ENCODE assay signal across 1 cellular context in the genomic region with DNA sequence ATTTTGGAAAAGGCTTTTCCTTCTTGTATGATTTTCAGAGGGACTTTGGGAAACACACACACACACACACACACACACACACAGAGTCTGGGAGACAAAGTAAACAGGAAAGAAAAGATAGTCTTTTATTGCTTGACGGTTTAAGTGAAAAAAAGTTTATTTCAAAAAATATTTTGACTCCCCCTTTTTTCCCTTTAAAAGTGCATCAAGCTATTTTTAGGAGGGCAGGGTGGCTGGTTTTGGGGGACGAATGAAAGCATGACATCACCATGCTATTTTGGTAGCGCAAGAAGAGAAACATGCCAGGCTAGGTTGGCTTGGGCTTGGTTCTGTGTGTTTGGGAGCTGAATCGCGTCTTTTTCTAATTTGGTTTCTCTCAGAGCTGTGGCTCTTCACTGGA.
TF ChIP-seq lines count a peak whose summit lies in the region.

No MANE protein-coding gene starts in this region.

TF ChIP-seq in K562, 482 proteins besides CTCF, POLR2A, EP300 and RAD21 (continued from another document):
- TF ChIP-seq, protein P1, sequence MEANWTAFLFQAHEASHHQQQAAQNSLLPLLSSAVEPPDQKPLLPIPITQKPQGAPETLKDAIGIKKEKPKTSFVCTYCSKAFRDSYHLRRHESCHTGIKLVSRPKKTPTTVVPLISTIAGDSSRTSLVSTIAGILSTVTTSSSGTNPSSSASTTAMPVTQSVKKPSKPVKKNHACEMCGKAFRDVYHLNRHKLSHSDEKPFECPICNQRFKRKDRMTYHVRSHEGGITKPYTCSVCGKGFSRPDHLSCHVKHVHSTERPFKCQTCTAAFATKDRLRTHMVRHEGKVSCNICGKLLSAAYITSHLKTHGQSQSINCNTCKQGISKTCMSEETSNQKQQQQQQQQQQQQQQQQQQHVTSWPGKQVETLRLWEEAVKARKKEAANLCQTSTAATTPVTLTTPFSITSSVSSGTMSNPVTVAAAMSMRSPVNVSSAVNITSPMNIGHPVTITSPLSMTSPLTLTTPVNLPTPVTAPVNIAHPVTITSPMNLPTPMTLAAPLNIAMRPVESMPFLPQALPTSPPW (CRISPR knock-in tag; IDR thresholded peaks at IDR 0.05): 0 out of 2 replicates have a peak, but pooled peaks have one; percentile 6
- TF ChIP-seq, protein P2, sequence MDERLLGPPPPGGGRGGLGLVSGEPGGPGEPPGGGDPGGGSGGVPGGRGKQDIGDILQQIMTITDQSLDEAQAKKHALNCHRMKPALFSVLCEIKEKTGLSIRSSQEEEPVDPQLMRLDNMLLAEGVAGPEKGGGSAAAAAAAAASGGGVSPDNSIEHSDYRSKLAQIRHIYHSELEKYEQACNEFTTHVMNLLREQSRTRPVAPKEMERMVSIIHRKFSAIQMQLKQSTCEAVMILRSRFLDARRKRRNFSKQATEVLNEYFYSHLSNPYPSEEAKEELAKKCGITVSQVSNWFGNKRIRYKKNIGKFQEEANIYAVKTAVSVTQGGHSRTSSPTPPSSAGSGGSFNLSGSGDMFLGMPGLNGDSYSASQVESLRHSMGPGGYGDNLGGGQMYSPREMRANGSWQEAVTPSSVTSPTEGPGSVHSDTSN (CRISPR knock-in tag; IDR thresholded peaks at IDR 0.05; ENCODE audit: low read depth): no peak
- TF ChIP-seq, protein P2 (tag; conservative IDR thresholded peaks at IDR 0.05; ENCODE audit: low read depth): no peak
- TF ChIP-seq ZNF175 (CRISPR knock-in tag; IDR thresholded peaks at IDR 0.05; ENCODE audit: low read depth) (peak; percentile 66; the same call in 1 of the 2 replicates), ETV5 (CRISPR knock-in tag; IDR thresholded peaks at IDR 0.05; ENCODE audit: low read depth) (0 out of 2 replicates have a peak, but pooled peaks have one; percentile 24), TEAD2 (tag; IDR thresholded peaks at IDR 0.05) (no peak), ZNF644 (tag; IDR thresholded peaks at IDR 0.05; ENCODE audit: low read depth) (peak; percentile 22; the same call in 1 of the 2 replicates), JUND (IDR thresholded peaks at IDR 0.05; ENCODE audit: borderline replicate concordance, low read depth, low read length) (no peak), JUND (tag; IDR thresholded peaks at IDR 0.05; ENCODE audit: borderline replicate concordance, low read depth, low read length) (peak; percentile 31; the same call in 1 of the 3 replicates), NFRKB (IDR thresholded peaks at IDR 0.05; ENCODE audit: low read depth) (peak; percentile 59), FOXK2 (conservative IDR thresholded peaks at IDR 0.05 in 1 of 2, IDR thresholded peaks at IDR 0.05 in 1 of 2; ENCODE audit: low read depth in 2 of 2) (peak in 1 of 2 experiments; percentile 54; a peak in 1 of 4 replicates), ZNF766 (CRISPR knock-in tag; conservative IDR thresholded peaks at IDR 0.05) (0 out of 2 replicates have a peak, but pooled peaks have one; percentile 46), ZSCAN32 (CRISPR knock-in tag; IDR thresholded peaks at IDR 0.05) (no peak), ATF7 (IDR thresholded peaks at IDR 0.05) (peak; percentile 44; the same call in 1 of the 2 replicates), FOXA3 (CRISPR knock-in tag; conservative IDR thresholded peaks at IDR 0.05 in 1 of 2, IDR thresholded peaks at IDR 0.05 in 1 of 2) (peak; percentile 66 to 82; a peak in 3 of 4 replicates), ZNF408 (CRISPR knock-in tag; IDR thresholded peaks at IDR 0.05; ENCODE audit: low read depth) (no peak), ATF1 (CRISPR knock-in tag; IDR thresholded peaks at IDR 0.05) (no peak), ATF1 (tag; IDR thresholded peaks at IDR 0.05) (0 out of 2 replicates have a peak, but pooled peaks have one; percentile 3), MEF2A (IDR thresholded peaks at IDR 0.05; ENCODE audit: control insufficient read depth, low read depth, low read length) (peak; percentile 93), FOXJ2 (tag; IDR thresholded peaks at IDR 0.05) (peak; percentile 78; the same call in 1 of the 2 replicates)
- TF ChIP-seq, protein P3, sequence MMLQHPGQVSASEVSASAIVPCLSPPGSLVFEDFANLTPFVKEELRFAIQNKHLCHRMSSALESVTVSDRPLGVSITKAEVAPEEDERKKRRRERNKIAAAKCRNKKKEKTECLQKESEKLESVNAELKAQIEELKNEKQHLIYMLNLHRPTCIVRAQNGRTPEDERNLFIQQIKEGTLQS (IDR thresholded peaks at IDR 0.05): peak; percentile 92
- TF ChIP-seq, protein P3 (CRISPR knock-in tag; conservative IDR thresholded peaks at IDR 0.05): no peak
- TF ChIP-seq, protein P4, sequence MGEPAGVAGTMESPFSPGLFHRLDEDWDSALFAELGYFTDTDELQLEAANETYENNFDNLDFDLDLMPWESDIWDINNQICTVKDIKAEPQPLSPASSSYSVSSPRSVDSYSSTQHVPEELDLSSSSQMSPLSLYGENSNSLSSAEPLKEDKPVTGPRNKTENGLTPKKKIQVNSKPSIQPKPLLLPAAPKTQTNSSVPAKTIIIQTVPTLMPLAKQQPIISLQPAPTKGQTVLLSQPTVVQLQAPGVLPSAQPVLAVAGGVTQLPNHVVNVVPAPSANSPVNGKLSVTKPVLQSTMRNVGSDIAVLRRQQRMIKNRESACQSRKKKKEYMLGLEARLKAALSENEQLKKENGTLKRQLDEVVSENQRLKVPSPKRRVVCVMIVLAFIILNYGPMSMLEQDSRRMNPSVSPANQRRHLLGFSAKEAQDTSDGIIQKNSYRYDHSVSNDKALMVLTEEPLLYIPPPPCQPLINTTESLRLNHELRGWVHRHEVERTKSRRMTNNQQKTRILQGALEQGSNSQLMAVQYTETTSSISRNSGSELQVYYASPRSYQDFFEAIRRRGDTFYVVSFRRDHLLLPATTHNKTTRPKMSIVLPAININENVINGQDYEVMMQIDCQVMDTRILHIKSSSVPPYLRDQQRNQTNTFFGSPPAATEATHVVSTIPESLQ (CRISPR knock-in tag; IDR thresholded peaks at IDR 0.05): no peak
- TF ChIP-seq, protein P5, sequence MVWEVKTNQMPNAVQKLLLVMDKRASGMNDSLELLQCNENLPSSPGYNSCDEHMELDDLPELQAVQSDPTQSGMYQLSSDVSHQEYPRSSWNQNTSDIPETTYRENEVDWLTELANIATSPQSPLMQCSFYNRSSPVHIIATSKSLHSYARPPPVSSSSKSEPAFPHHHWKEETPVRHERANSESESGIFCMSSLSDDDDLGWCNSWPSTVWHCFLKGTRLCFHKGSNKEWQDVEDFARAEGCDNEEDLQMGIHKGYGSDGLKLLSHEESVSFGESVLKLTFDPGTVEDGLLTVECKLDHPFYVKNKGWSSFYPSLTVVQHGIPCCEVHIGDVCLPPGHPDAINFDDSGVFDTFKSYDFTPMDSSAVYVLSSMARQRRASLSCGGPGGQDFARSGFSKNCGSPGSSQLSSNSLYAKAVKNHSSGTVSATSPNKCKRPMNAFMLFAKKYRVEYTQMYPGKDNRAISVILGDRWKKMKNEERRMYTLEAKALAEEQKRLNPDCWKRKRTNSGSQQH (CRISPR knock-in tag; IDR thresholded peaks at IDR 0.05): no peak
